8 cellular contexts compared by ENCODE assay signal in genomic region chr1:155976913-155977606, GRCh38. TPM values are rescaled to one million over a fixed set of nuclear protein-coding genes. Genes with fewer than 3 reads are reported as not detected.
DNase-seq lines count a peak whose midpoint lies in the region; ATAC-seq and TF ChIP-seq lines count a peak whose summit lies in the region.

No MANE protein-coding gene starts in this region.

- H2AK5ac ChIP-seq in mesenchymal stem cell (ENCODE audit: low read length, severe bottlenecking): peak overlapping the region; percentile 18

- peak overlapping the region in 1 of 2 experiments; percentile 64 for H3K14ac ChIP-seq in mesenchymal stem cell (ENCODE audit: low read length in 2 of 2)

- H2AFZ ChIP-seq in mesenchymal stem cell (ENCODE audit: low read depth, low read length): no peak overlapping the region

- H3K4me2 ChIP-seq in mesenchymal stem cell (ENCODE audit: low read length, poor library complexity, severe bottlenecking): peak overlapping the region; percentile 86

- H3K27ac Mint-ChIP-seq in CD8-positive, alpha-beta T cell: peak overlapping the region; percentile 94

- H3K9ac ChIP-seq in mesenchymal stem cell (ENCODE audit: low read length): peak overlapping the region; percentile 95

- intact Hi-C loops in CD8-positive, alpha-beta T cell (cut with DNase I, micrococcal nuclease): loop anchor here (1.0 to 5.0 kb wide), 4 partner anchors 12 to 120 kb away; partner anchors contain the start of genes SYT11 (in 2 of the 2), GON4L (in 1 of the 2), LAMTOR2 (in 1 of the 2) and UBQLN4 (in 1 of the 2)
- intact Hi-C loops in transverse colon (cut with DNase I; ENCODE audit: low total_unique reads): no loop called here

- TF ChIP-seq CTCF in CD8-positive, alpha-beta T cell (IDR thresholded peaks at IDR 0.05): no peak
- TF ChIP-seq CTCF in brain microvascular endothelial cell (IDR thresholded peaks at IDR 0.05; ENCODE audit: low read depth, low read length, missing control alignments): no peak
- TF ChIP-seq CTCF in transverse colon (IDR thresholded peaks at IDR 0.05): no peak

- H2BK15ac ChIP-seq in mesenchymal stem cell (ENCODE audit: low read depth, poor library complexity, severe bottlenecking): peak overlapping the region; percentile 29

- peaks cover 5% of the 10 kb centered on the region for H3K79me1 ChIP-seq in mesenchymal stem cell (replicated peaks; ENCODE audit: low read length, poor library complexity, severe bottlenecking)

- no peaks in the 10 kb centered on the region for H3K27me3 ChIP-seq in CD8-positive, alpha-beta T cell (ENCODE audit: insufficient read depth, low read length)
- H3K27me3 ChIP-seq in MG63: no peaks in the 10 kb centered on the region
- H3K27me3 ChIP-seq in brain microvascular endothelial cell (replicated peaks): no peaks in the 10 kb centered on the region
- H3K27me3 ChIP-seq in mesenchymal stem cell (ENCODE audit: control insufficient read depth in 1 of 2, insufficient read depth in 1 of 2, low read length in 2 of 2): no peaks in the 10 kb centered on the region
- H3K27me3 ChIP-seq in transverse colon: no peaks in the 10 kb centered on the region

- CTCF ChIA-PET in CD8-positive, alpha-beta T cell (lab: Charles Lee): interaction anchor here (1.0 to 6.7 kb wide), 8 partner anchors 8 to 42 kb away, joined by 3 to 57 read pairs (median 7); partner anchors contain the start of gene KHDC4

- no peaks in the 10 kb centered on the region for H3K36me3 ChIP-seq in CD8-positive, alpha-beta T cell (ENCODE audit: insufficient read depth, low read length)
- H3K36me3 ChIP-seq in MG63 (peaks cover 92% of the 10 kb centered on the region), brain microvascular endothelial cell (replicated peaks) (peaks cover 6% of the 10 kb centered on the region), mesenchymal stem cell (ENCODE audit: control insufficient read depth in 1 of 2, insufficient read depth in 2 of 2, low read depth in 1 of 2, low read length in 2 of 2) (peaks cover 3 to 22% of the 10 kb centered on the region in 2 experiments), transverse colon (no peaks in the 10 kb centered on the region)

- peak overlapping the region; percentile 59 for H3K27ac ChIP-seq in CD8-positive, alpha-beta T cell (ENCODE audit: low read depth, low read length)
- peak overlapping the region; percentile 67 for H3K27ac ChIP-seq in brain microvascular endothelial cell
- peak overlapping the region; percentile 75 for H3K27ac ChIP-seq in mesenchymal stem cell (ENCODE audit: low read length, poor library complexity, severe bottlenecking)
- peak overlapping the region; percentile 92 to 96 (median 94) for H3K27ac ChIP-seq in transverse colon

- in situ Hi-C loops in brain microvascular endothelial cell (cut with HindIII; ENCODE audit: low pct_ligation_motif_present, low sequenced_read_pairs) (no loop called here), transverse colon (cut with MboI; ENCODE audit: low pct_ligation_motif_present in 1 of 4, low pct_unique_long_range_greater_than_20kb in 1 of 4, low sequenced_read_pairs in 3 of 4) (no loop called here)

- no peak for DNase-seq in CD8-positive, alpha-beta T cell
- DNase-seq in MG63: no peak
- no peak for DNase-seq in brain microvascular endothelial cell
- DNase-seq in mesenchymal stem cell: no peak
- peak; percentile 26 for DNase-seq in transverse colon
- no peak for DNase-seq in GOT3 (lab: John Stamatoyannopoulos, UW)
- no peak for DNase-seq in EL
- DNase-seq in CD1c-positive myeloid dendritic cell (ENCODE audit: extremely low spot score): no peak

- no peaks in the 10 kb centered on the region for H3K27me3 Mint-ChIP-seq in CD8-positive, alpha-beta T cell (ENCODE audit: low read depth)

- peak overlapping the region; percentile 81 to 97 for H3K18ac ChIP-seq in mesenchymal stem cell (ENCODE audit: low read depth in 1 of 2, low read length in 2 of 2)

- H3K4me3 ChIP-seq in CD8-positive, alpha-beta T cell (ENCODE audit: low read depth, low read length): peak overlapping the region; percentile 70
- peak overlapping the region; percentile 94 for H3K4me3 ChIP-seq in MG63
- peak overlapping the region; percentile 90 for H3K4me3 ChIP-seq in brain microvascular endothelial cell (ENCODE audit: low read depth, low read length)
- H3K4me3 ChIP-seq in mesenchymal stem cell (ENCODE audit: insufficient read depth in 1 of 2, low read depth in 1 of 2, low read length in 2 of 2): peak overlapping the region; percentile 92
- peak overlapping the region; percentile 70 to 75 (median 72) for H3K4me3 ChIP-seq in transverse colon

- H4K8ac ChIP-seq in mesenchymal stem cell (ENCODE audit: low read length): no peak overlapping the region

- 12% methylated on average over 3 of the region's 4 CpGs for WGBS in mesenchymal stem cell
- WGBS in transverse colon (ENCODE audit: low coverage in 1 of 2), 2 donors: 0 to 9% methylated on average over 3 to 4 of the region's 4 CpGs

- no peaks in the 10 kb centered on the region for H3K9me3 ChIP-seq in CD8-positive, alpha-beta T cell (ENCODE audit: low read length)
- no peaks in the 10 kb centered on the region for H3K9me3 ChIP-seq in MG63
- H3K9me3 ChIP-seq in mesenchymal stem cell (ENCODE audit: control insufficient read depth, low read length): no peaks in the 10 kb centered on the region
- no peaks in the 10 kb centered on the region for H3K9me3 ChIP-seq in transverse colon

- peak overlapping the region; percentile 6 for H4K91ac ChIP-seq in mesenchymal stem cell (ENCODE audit: low read length)

- H3K4me3 Mint-ChIP-seq in CD8-positive, alpha-beta T cell: peak overlapping the region; percentile 97

- peak overlapping the region; percentile 12 for H2BK5ac ChIP-seq in mesenchymal stem cell (ENCODE audit: low read depth, low read length, poor library complexity, severe bottlenecking)

- TF ChIP-seq EP300 in transverse colon (IDR thresholded peaks at IDR 0.05; ENCODE audit: low read depth): no peak

- H3K23ac ChIP-seq in mesenchymal stem cell (ENCODE audit: low read length in 2 of 2): peak overlapping the region in 1 of 2 experiments; percentile 75

- ATAC-seq in CD8-positive, alpha-beta T cell: peak; percentile 9

- POLR2A ChIA-PET in CD8-positive, alpha-beta T cell (lab: Charles Lee): interaction anchor here (1.0 to 6.4 kb wide), 12 partner anchors 8 to 44 kb away, joined by 3 to 63 read pairs (median 6); partner anchors contain the start of gene KHDC4

- no peak overlapping the region for H2BK120ac ChIP-seq in mesenchymal stem cell (ENCODE audit: low read depth, low read length)

- H3K4me1 ChIP-seq in CD8-positive, alpha-beta T cell (ENCODE audit: insufficient read depth, low read length): peaks cover 72% of the 10 kb centered on the region
- peaks cover 45% of the 10 kb centered on the region for H3K4me1 ChIP-seq in mesenchymal stem cell (ENCODE audit: control insufficient read depth, insufficient read depth, low read depth, low read length)
- H3K4me1 ChIP-seq in transverse colon: peaks cover 49 to 88% (median 75%) of the 10 kb centered on the region in 4 donors

- H3K4me1 Mint-ChIP-seq in CD8-positive, alpha-beta T cell (ENCODE audit: low read depth): peaks cover 72% of the 10 kb centered on the region

- peak overlapping the region in 1 of 2 experiments; percentile 89 for H2BK12ac ChIP-seq in mesenchymal stem cell (ENCODE audit: low read length in 2 of 2)

- no peaks in the 10 kb centered on the region for H3K9me3 Mint-ChIP-seq in CD8-positive, alpha-beta T cell

- peak overlapping the region; percentile 29 to 94 for H3K4ac ChIP-seq in mesenchymal stem cell (ENCODE audit: low read depth in 1 of 2, low read length in 2 of 2)

- no peak for TF ChIP-seq POLR2A in transverse colon (IDR thresholded peaks at IDR 0.05)

- peaks cover 50% of the 10 kb centered on the region for H3K36me3 Mint-ChIP-seq in CD8-positive, alpha-beta T cell

RNA-seq across cellular contexts. Expression of gene ARHGEF2, which starts 1.3 kb away (rescaled TPM):
- 10 to 100 TPM; 51.6 to 52.3 TPM for total RNA-seq in CD8-positive, alpha-beta T cell
- total RNA-seq in MG63 (2014; rRNA removed; shearing (Covaris generic); ENCODE audit: low replicate concordance): 38.7 and 70.6 TPM in 2 replicates
- 58.9 TPM for polyA plus RNA-seq in mesenchymal stem cell (2013, experiment 1 of 2)
- polyA plus RNA-seq in mesenchymal stem cell (2013, experiment 2 of 2): 55.6 TPM
- total RNA-seq in transverse colon: 100 to 1,000 TPM; 107 to 244 (median 169) TPM

RNA-seq across cellular contexts. Expression of gene RXFP4, which starts 35.6 kb away (rescaled TPM):
- total RNA-seq in CD8-positive, alpha-beta T cell: not detected
- not detected in 2 replicates for total RNA-seq in MG63 (2014; rRNA removed; shearing (Covaris generic); ENCODE audit: low replicate concordance)
- not detected for polyA plus RNA-seq in mesenchymal stem cell (2013, experiment 1 of 2)
- not detected for polyA plus RNA-seq in mesenchymal stem cell (2013, experiment 2 of 2)
- total RNA-seq in transverse colon: 10 to 100 TPM in 1 of 4 donors, 1 to 10 TPM in 2, under 1 TPM in 1; 0.80 to 11.6 (median 2.5) TPM

RNA-seq across cellular contexts. Expression of gene KHDC4, which starts 42.8 kb away (rescaled TPM):
- total RNA-seq in CD8-positive, alpha-beta T cell: 10 to 100 TPM; 47.4 to 54.6 TPM
- total RNA-seq in MG63 (2014; rRNA removed; shearing (Covaris generic); ENCODE audit: low replicate concordance): 26.0 and 32.1 TPM in 2 replicates
- 18.9 TPM for polyA plus RNA-seq in mesenchymal stem cell (2013, experiment 1 of 2)
- 17.3 TPM for polyA plus RNA-seq in mesenchymal stem cell (2013, experiment 2 of 2)
- total RNA-seq in transverse colon: 100 to 1,000 TPM in 2 of 4 donors, 10 to 100 TPM in 2; 76.2 to 158 (median 98.7) TPM

RNA-seq across cellular contexts. Expression of gene SSR2, which starts 43.7 kb away (rescaled TPM):
- 100 to 1,000 TPM; 208 to 212 TPM for total RNA-seq in CD8-positive, alpha-beta T cell
- total RNA-seq in MG63 (2014; rRNA removed; shearing (Covaris generic); ENCODE audit: low replicate concordance): 243 and 387 TPM in 2 replicates
- polyA plus RNA-seq in mesenchymal stem cell (2013, experiment 1 of 2): 523 TPM
- polyA plus RNA-seq in mesenchymal stem cell (2013, experiment 2 of 2): 523 TPM
- 100 to 1,000 TPM in 2 of 4 donors, 10 to 100 TPM in 2; 51.2 to 275 (median 168) TPM for total RNA-seq in transverse colon
